ENCODE assay signal across 1 cellular context in the genomic region with DNA sequence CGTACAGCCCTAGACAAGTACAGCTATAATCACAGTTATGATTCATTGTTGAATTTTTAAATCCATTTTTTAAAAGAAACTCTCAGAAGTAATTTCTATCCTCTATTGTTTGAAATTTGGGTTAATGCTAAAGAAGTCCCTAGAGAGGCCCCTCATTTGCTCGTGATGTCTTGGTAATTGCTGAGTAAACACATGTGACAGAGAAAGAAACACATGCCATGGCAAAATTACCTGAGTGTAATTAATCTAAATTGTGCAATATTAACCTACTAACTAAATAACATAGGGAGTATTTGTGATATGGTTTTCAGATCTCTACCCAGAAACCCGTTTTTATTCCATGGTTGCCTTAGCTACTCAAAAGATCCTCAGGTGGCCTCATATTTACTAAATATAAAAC.
TF ChIP-seq lines count a peak whose summit lies in the region.

No MANE protein-coding gene starts in this region.

TF ChIP-seq in GM12878, 131 proteins besides CTCF, POLR2A, EP300 and RAD21 (continued from another document):
- TF ChIP-seq, protein P1, sequence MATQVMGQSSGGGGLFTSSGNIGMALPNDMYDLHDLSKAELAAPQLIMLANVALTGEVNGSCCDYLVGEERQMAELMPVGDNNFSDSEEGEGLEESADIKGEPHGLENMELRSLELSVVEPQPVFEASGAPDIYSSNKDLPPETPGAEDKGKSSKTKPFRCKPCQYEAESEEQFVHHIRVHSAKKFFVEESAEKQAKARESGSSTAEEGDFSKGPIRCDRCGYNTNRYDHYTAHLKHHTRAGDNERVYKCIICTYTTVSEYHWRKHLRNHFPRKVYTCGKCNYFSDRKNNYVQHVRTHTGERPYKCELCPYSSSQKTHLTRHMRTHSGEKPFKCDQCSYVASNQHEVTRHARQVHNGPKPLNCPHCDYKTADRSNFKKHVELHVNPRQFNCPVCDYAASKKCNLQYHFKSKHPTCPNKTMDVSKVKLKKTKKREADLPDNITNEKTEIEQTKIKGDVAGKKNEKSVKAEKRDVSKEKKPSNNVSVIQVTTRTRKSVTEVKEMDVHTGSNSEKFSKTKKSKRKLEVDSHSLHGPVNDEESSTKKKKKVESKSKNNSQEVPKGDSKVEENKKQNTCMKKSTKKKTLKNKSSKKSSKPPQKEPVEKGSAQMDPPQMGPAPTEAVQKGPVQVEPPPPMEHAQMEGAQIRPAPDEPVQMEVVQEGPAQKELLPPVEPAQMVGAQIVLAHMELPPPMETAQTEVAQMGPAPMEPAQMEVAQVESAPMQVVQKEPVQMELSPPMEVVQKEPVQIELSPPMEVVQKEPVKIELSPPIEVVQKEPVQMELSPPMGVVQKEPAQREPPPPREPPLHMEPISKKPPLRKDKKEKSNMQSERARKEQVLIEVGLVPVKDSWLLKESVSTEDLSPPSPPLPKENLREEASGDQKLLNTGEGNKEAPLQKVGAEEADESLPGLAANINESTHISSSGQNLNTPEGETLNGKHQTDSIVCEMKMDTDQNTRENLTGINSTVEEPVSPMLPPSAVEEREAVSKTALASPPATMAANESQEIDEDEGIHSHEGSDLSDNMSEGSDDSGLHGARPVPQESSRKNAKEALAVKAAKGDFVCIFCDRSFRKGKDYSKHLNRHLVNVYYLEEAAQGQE (IDR thresholded peaks at IDR 0.05; ENCODE audit: low read depth, low read length), result no peak
- TF ChIP-seq BHLHE40 (IDR thresholded peaks at IDR 0.05; ENCODE audit: borderline replicate concordance in 1 of 2, low read depth in 2 of 2, low read length in 1 of 2) (peak; percentile 24 to 29; a peak in 2 of 4 replicates), YY1 (IDR thresholded peaks at IDR 0.05; ENCODE audit: low read depth, low read length) (no peak), SMARCA5 (IDR thresholded peaks at IDR 0.05) (no peak), POLR2AphosphoS5 (IDR thresholded peaks at IDR 0.05; ENCODE audit: low read length) (no peak), MTA2 (IDR thresholded peaks at IDR 0.05; ENCODE audit: low read depth) (no peak), SREBF1 (IDR thresholded peaks at IDR 0.05; ENCODE audit: low read length) (no peak)
- TF ChIP-seq, protein P2, sequence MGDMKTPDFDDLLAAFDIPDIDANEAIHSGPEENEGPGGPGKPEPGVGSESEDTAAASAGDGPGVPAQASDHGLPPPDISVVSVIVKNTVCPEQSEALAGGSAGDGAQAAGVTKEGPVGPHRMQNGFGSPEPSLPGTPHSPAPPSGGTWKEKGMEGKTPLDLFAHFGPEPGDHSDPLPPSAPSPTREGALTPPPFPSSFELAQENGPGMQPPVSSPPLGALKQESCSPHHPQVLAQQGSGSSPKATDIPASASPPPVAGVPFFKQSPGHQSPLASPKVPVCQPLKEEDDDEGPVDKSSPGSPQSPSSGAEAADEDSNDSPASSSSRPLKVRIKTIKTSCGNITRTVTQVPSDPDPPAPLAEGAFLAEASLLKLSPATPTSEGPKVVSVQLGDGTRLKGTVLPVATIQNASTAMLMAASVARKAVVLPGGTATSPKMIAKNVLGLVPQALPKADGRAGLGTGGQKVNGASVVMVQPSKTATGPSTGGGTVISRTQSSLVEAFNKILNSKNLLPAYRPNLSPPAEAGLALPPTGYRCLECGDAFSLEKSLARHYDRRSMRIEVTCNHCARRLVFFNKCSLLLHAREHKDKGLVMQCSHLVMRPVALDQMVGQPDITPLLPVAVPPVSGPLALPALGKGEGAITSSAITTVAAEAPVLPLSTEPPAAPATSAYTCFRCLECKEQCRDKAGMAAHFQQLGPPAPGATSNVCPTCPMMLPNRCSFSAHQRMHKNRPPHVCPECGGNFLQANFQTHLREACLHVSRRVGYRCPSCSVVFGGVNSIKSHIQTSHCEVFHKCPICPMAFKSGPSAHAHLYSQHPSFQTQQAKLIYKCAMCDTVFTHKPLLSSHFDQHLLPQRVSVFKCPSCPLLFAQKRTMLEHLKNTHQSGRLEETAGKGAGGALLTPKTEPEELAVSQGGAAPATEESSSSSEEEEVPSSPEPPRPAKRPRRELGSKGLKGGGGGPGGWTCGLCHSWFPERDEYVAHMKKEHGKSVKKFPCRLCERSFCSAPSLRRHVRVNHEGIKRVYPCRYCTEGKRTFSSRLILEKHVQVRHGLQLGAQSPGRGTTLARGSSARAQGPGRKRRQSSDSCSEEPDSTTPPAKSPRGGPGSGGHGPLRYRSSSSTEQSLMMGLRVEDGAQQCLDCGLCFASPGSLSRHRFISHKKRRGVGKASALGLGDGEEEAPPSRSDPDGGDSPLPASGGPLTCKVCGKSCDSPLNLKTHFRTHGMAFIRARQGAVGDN (IDR thresholded peaks at IDR 0.05), result 0 out of 2 replicates have a peak, but pooled peaks have one; percentile 7
- TF ChIP-seq, protein P3, sequence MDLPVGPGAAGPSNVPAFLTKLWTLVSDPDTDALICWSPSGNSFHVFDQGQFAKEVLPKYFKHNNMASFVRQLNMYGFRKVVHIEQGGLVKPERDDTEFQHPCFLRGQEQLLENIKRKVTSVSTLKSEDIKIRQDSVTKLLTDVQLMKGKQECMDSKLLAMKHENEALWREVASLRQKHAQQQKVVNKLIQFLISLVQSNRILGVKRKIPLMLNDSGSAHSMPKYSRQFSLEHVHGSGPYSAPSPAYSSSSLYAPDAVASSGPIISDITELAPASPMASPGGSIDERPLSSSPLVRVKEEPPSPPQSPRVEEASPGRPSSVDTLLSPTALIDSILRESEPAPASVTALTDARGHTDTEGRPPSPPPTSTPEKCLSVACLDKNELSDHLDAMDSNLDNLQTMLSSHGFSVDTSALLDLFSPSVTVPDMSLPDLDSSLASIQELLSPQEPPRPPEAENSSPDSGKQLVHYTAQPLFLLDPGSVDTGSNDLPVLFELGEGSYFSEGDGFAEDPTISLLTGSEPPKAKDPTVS (IDR thresholded peaks at IDR 0.05; ENCODE audit: low read depth, low read length), result no peak
